In genomic region chrX:39819921-39820849, GRCh38 we compare ENCODE assay signal across 8 cellular contexts.
DNase-seq lines count a peak whose midpoint lies in the region; FAIRE-seq and TF ChIP-seq lines count a peak whose summit lies in the region.

No MANE protein-coding gene starts in this region.

- H3K23me2 ChIP-seq in H1 (ENCODE audit: low read depth, low read length): peaks cover 5% of the 10 kb centered on the region; the same call in 1 of the 2 replicates

- TF ChIP-seq RAD21 in H1 (IDR thresholded peaks at IDR 0.05 in 1 of 2, conservative IDR thresholded peaks at IDR 0.05 in 1 of 2; ENCODE audit: low read depth in 2 of 2, low read length in 2 of 2): no peak

- no peak overlapping the region for H2AK5ac ChIP-seq in H1 (ENCODE audit: low read depth, low read length)
- H2AK5ac ChIP-seq in neuronal stem cell (ENCODE audit: low read depth, low read length): no peak overlapping the region

- H3K36me3 ChIP-seq in H1 (ENCODE audit: control insufficient read depth in 2 of 4, insufficient read depth in 4 of 4, low read length in 3 of 4): no peaks in the 10 kb centered on the region
- H3K36me3 ChIP-seq in neuronal stem cell (replicated peaks in 1 of 2; ENCODE audit: control insufficient read depth in 2 of 2, insufficient read depth in 2 of 2, low read length in 2 of 2): no peaks in the 10 kb centered on the region
- H3K36me3 ChIP-seq in small intestine (ENCODE audit: control insufficient read depth in 2 of 2, insufficient read depth in 2 of 2, low read length in 2 of 2): no peaks in the 10 kb centered on the region

- H3K14ac ChIP-seq in H1 (ENCODE audit: insufficient read length) (no peak overlapping the region), neuronal stem cell (ENCODE audit: low read length) (no peak overlapping the region)

- POLR2A ChIA-PET in H1 (lab: Charles Lee; ENCODE audit: partially characterized antibody): interaction anchor here (0.6 to 1.3 kb wide), 3 partner anchors 11 to 190 kb away, joined by 3 to 4 read pairs (median 3); no protein-coding TSS in a partner anchor

- no peak; a peak in 1 of 3 replicates for TF ChIP-seq POLR2A in H1 (IDR thresholded peaks at IDR 0.05; ENCODE audit: control extremely low read depth in 1 of 2, low read depth in 2 of 2, low read length in 2 of 2)

- H4K20me1 ChIP-seq in H1 (replicated peaks in 1 of 2; ENCODE audit: control insufficient read depth in 1 of 2, insufficient read depth in 2 of 2, low read length in 2 of 2): no peaks in the 10 kb centered on the region

- H3K9me3 Mint-ChIP-seq in Calu3 (ENCODE audit: low read depth, unreplicated experiment): no peaks in the 10 kb centered on the region

- no peak overlapping the region for H3K56ac ChIP-seq in H1 (replicated peaks; ENCODE audit: insufficient read length, low read depth, low read length)

- H4K8ac ChIP-seq in H1 (ENCODE audit: extremely low read depth, insufficient read depth, low read length) (no peak overlapping the region), neuronal stem cell (ENCODE audit: low read depth, low read length) (no peak overlapping the region)

- H2BK15ac ChIP-seq in H1 (ENCODE audit: low read length) (no peak overlapping the region), neuronal stem cell (ENCODE audit: low read length) (no peak overlapping the region)

- no TSS peak for BruUV-seq in Calu3 (replicated peaks; lab: Mats Ljungman, UMichigan)

- H4K5ac ChIP-seq in H1 (ENCODE audit: insufficient read length, low read depth, low read length): peak overlapping the region; percentile 12

- H3K27me3 ChIP-seq in H1 (replicated peaks in 1 of 4; ENCODE audit: control insufficient read depth in 3 of 4, extremely low read depth in 1 of 4, insufficient read depth in 3 of 4, low read length in 3 of 4): peaks cover 0 to 4% (median 1%) of the 10 kb centered on the region in 4 experiments; a peak in 1 of 7 replicates
- H3K27me3 ChIP-seq in neuronal stem cell (ENCODE audit: control insufficient read depth in 3 of 3, insufficient read depth in 3 of 3, low read depth in 1 of 3, low read length in 3 of 3): no peaks in the 10 kb centered on the region
- H3K27me3 ChIP-seq in small intestine (ENCODE audit: control insufficient read depth in 2 of 2, insufficient read depth in 2 of 2, low read length in 2 of 2): peaks cover 0 to 4% of the 10 kb centered on the region in 2 donors

- H3K4me3 Mint-ChIP-seq in Calu3 (ENCODE audit: low read depth, unreplicated experiment): peak overlapping the region; percentile 43

- peak overlapping the region; percentile 69 to 93 for H3K4me2 ChIP-seq in H1 (ENCODE audit: insufficient read depth in 1 of 2, low read depth in 2 of 2, low read length in 2 of 2)
- peak overlapping the region; percentile 25 for H3K4me2 ChIP-seq in neuronal stem cell (ENCODE audit: insufficient read depth, low read length, poor library complexity, severe bottlenecking)

- peak overlapping the region in 3 of 4 experiments; percentile 16 to 55 (median 54); a peak in 6 of 7 replicates for H3K9ac ChIP-seq in H1 (replicated peaks in 1 of 4; ENCODE audit: extremely low read depth in 1 of 4, low read depth in 3 of 4, low read length in 3 of 4)
- H3K9ac ChIP-seq in neuronal stem cell (ENCODE audit: low read depth, low read length, poor library complexity): no peak overlapping the region

- H2AFZ ChIP-seq in H1 (ENCODE audit: low read length) (no peak overlapping the region), neuronal stem cell (ENCODE audit: low read length) (no peak overlapping the region)

- no peaks in the 10 kb centered on the region for H3K9me3 ChIP-seq in H1 (ENCODE audit: insufficient read depth in 2 of 2, low read depth in 1 of 2, low read length in 1 of 2)
- H3K9me3 ChIP-seq in neuronal stem cell (replicated peaks in 1 of 2; ENCODE audit: control insufficient read depth in 2 of 2, insufficient read depth in 1 of 2, low read depth in 1 of 2, low read length in 2 of 2): peaks cover 0 to 3% of the 10 kb centered on the region in 2 donors
- H3K9me3 ChIP-seq in small intestine (ENCODE audit: control insufficient read depth, low read depth): no peaks in the 10 kb centered on the region

- TF ChIP-seq CTCF in Calu3 (IDR thresholded peaks at IDR 0.05; ENCODE audit: unreplicated experiment) (no peak), H1 (IDR thresholded peaks at IDR 0.05; ENCODE audit: control extremely low read depth in 1 of 3, insufficient read depth in 1 of 3, low read depth in 1 of 3, low read length in 3 of 3) (no peak)

- peaks cover 10 to 40% (median 26%) of the 10 kb centered on the region in 4 experiments for H3K4me1 ChIP-seq in H1 (replicated peaks in 1 of 4; ENCODE audit: control insufficient read depth in 3 of 4, insufficient read depth in 4 of 4, low read length in 3 of 4)
- peaks cover 15 to 20% of the 10 kb centered on the region in 2 donors for H3K4me1 ChIP-seq in neuronal stem cell (ENCODE audit: control insufficient read depth in 2 of 2, insufficient read depth in 1 of 2, low read depth in 1 of 2, low read length in 2 of 2)
- H3K4me1 ChIP-seq in small intestine (ENCODE audit: control insufficient read depth in 2 of 2, insufficient read depth in 1 of 2, low read depth in 1 of 2, low read length in 1 of 2): no peaks in the 10 kb centered on the region

- H2BK12ac ChIP-seq in H1 (ENCODE audit: low read depth, low read length) (no peak overlapping the region), neuronal stem cell (ENCODE audit: low read length) (no peak overlapping the region)

- H3K79me1 ChIP-seq in H1 (ENCODE audit: low read depth, low read length) (no peaks in the 10 kb centered on the region), neuronal stem cell (ENCODE audit: low read depth, low read length) (no peaks in the 10 kb centered on the region)

- intact Hi-C loops in Calu3 (cut with micrococcal nuclease; ENCODE audit: unreplicated experiment): loop anchor here (10.0 kb wide), 3 partner anchors 85 to 355 kb away; partner anchors contain the start of gene BCOR

- H3K27me3 Mint-ChIP-seq in Calu3 (ENCODE audit: unreplicated experiment): peaks cover 46% of the 10 kb centered on the region

- CTCF ChIA-PET in Calu3 (lab: Charles Lee): interaction anchor here (1.2 kb wide), 1 partner anchor 115 kb away, joined by 3 read pairs; no protein-coding TSS in a partner anchor
- CTCF ChIA-PET in H1 (lab: Charles Lee; ENCODE audit: partially characterized antibody): interaction anchor here (0.7 kb wide), 1 partner anchor 131 kb away, joined by 3 read pairs; no protein-coding TSS in a partner anchor

- no peak overlapping the region for H3K27ac ChIP-seq in H1 (ENCODE audit: low read depth, low read length)
- H3K27ac ChIP-seq in neuronal stem cell (replicated peaks; ENCODE audit: low read length): no peak overlapping the region
- no peak overlapping the region for H3K27ac ChIP-seq in small intestine (ENCODE audit: low read depth in 1 of 2, low read length in 1 of 2)

- H3K4ac ChIP-seq in H1 (replicated peaks; ENCODE audit: insufficient read length, low read depth, low read length) (peak overlapping the region; percentile 53), neuronal stem cell (ENCODE audit: low read length) (no peak overlapping the region)

- H3K79me2 ChIP-seq in H1 (ENCODE audit: control insufficient read depth in 1 of 2, insufficient read depth in 2 of 2, low read length in 2 of 2): no peaks in the 10 kb centered on the region; a peak in 1 of 4 replicates

- H3K36me3 Mint-ChIP-seq in Calu3 (ENCODE audit: insufficient read depth, unreplicated experiment): peaks cover 3% of the 10 kb centered on the region

- 18% methylated on average over 10 of the region's 34 CpGs; no CpG with 5 or more reads in 1 of the 2 experiments for WGBS in H1 (ENCODE audit: extremely low coverage in 1 of 2, insufficient coverage in 1 of 2, insufficient read length in 1 of 2, insufficient replicate concordance in 2 of 2, low coverage in 1 of 2, low lambda C conversion rate in 2 of 2, missing lambda C conversion rate in 1 of 2), 2 experiments
- no CpG with 5 or more reads among the region's 34 CpGs for WGBS in neuronal stem cell (ENCODE audit: extremely low coverage in 2 of 2, insufficient read length in 2 of 2, insufficient replicate concordance in 1 of 2), 2 donors
- WGBS in small intestine, 3 donors: 19 to 44% (median 43%) methylated on average over 25 to 34 of the region's 34 CpGs

- H3K18ac ChIP-seq in H1 (ENCODE audit: extremely low read depth, low read length) (peak overlapping the region; percentile 62; the same call in 1 of the 2 replicates), neuronal stem cell (ENCODE audit: low read length) (peak overlapping the region; percentile 57)

- H3K4me3 ChIP-seq in H1 (ENCODE audit: extremely low read depth in 1 of 4, insufficient read depth in 2 of 4, low read depth in 3 of 4, low read length in 4 of 4) (peak overlapping the region; percentile 31 to 60 (median 34); a peak in 6 of 8 replicates), neuronal stem cell (ENCODE audit: low read length in 2 of 2) (no peak overlapping the region), small intestine (ENCODE audit: low read depth in 1 of 2, low read length in 2 of 2) (no peak overlapping the region)

- H2BK120ac ChIP-seq in H1 (replicated peaks; ENCODE audit: low read depth, low read length) (no peak overlapping the region), neuronal stem cell (ENCODE audit: low read depth, low read length) (no peak overlapping the region)

- H3K4me1 Mint-ChIP-seq in Calu3 (ENCODE audit: low read depth, unreplicated experiment): no peaks in the 10 kb centered on the region

- H2BK5ac ChIP-seq in H1 (ENCODE audit: low read depth, low read length): no peak overlapping the region; the same call in 1 of the 2 replicates
- no peak overlapping the region for H2BK5ac ChIP-seq in neuronal stem cell (ENCODE audit: low read length)

- FAIRE-seq in H1 (lab: Jason Lieb, UNC): peak; percentile 73
- no peak for FAIRE-seq in small intestine (lab: Jason Lieb, UNC)

- no peak for DNase-seq in Calu3
- DNase-seq in NCI-H510A (lab: John Stamatoyannopoulos, UW): peak; percentile 64
- no peak for DNase-seq in H1 (ENCODE audit: low read depth in 1 of 2, low spot score in 2 of 2)
- no peak for DNase-seq in neuronal stem cell (ENCODE audit: low spot score)
- DNase-seq in small intestine: no peak
- no peak for DNase-seq in kidney tubule cell (ENCODE audit: low spot score)
- DNase-seq in SIG-M5 (lab: John Stamatoyannopoulos, UW): no peak
- DNase-seq in activated CD4-positive, CD25-positive, alpha-beta regulatory T cell treated with anti-CD3 and anti-CD28 coated beads, Interleukin-2, amount 50 U/mL, for 72 hours: no peak

- no peak overlapping the region for H3K27ac Mint-ChIP-seq in Calu3 (ENCODE audit: unreplicated experiment)

- no peak for TF ChIP-seq EP300 in H1 (IDR thresholded peaks at IDR 0.05; ENCODE audit: borderline replicate concordance in 1 of 2, low read depth in 2 of 2, low read length in 2 of 2)

- H4K91ac ChIP-seq in H1 (replicated peaks; ENCODE audit: insufficient read length, low read length) (peak overlapping the region; percentile 15), neuronal stem cell (ENCODE audit: low read depth, low read length, poor library complexity) (no peak overlapping the region)

- H2BK20ac ChIP-seq in H1 (ENCODE audit: low read length): no peak overlapping the region

- H3K23ac ChIP-seq in H1 (ENCODE audit: insufficient read length) (no peak overlapping the region), neuronal stem cell (ENCODE audit: low read depth, low read length, poor library complexity) (no peak overlapping the region)

TF ChIP-seq in H1, 55 proteins besides CTCF, POLR2A, EP300 and RAD21 (continues in another document):
- 0 out of 2 replicates have a peak, but pooled peaks have one; percentile 3 for TF ChIP-seq TBP (IDR thresholded peaks at IDR 0.05; ENCODE audit: low read depth, low read length)

Comparison
In these comparisons a context has a peak if more than half of its experiments do, and no peak if none do; other contexts are left out.
1. H3K4me3 ChIP-seq: peak in H1 (4 of 4); none in neuronal stem cell (0 of 2) and small intestine (0 of 2).